Comparison of ENCODE assay signal across 9 cellular contexts in genomic region chr1:26280333-26281042, GRCh38. TPM values are rescaled to one million over a fixed set of nuclear protein-coding genes. Genes with fewer than 3 reads are reported as not detected.
A peak's percentile ranks its signal among the peaks of the same experiment; 100 is the strongest.
DNase-seq lines count a peak whose midpoint lies in the region; ATAC-seq, FAIRE-seq and TF ChIP-seq lines count a peak whose summit lies in the region.
"Had no signal": no experiment of that assay in that cellular context is flagged by ENCODE, and none has a peak within 500 bp of the region (broad histone marks: within the 10 kb centered on the region; RNA-seq: fewer than 3 reads in every experiment).

No MANE protein-coding gene starts in this region.

- ATAC-seq in Right ventricle myocardium inferior = no peak
- ATAC-seq in left ventricle myocardium superior = no peak

- H3K9ac ChIP-seq in duodenal mucosa (ENCODE audit: low read depth in 1 of 2, low read length in 2 of 2) (peak overlapping the region; percentile 82 to 83), muscle layer of colon (ENCODE audit: low read length) (no peak overlapping the region)

- TF ChIP-seq CTCF in RWPE1 (conservative IDR thresholded peaks at IDR 0.05; ENCODE audit: low read depth) (no peak), D721Med (IDR thresholded peaks at IDR 0.05; ENCODE audit: insufficient read depth, missing control alignments) (no peak)

- CTCF ChIA-PET in RWPE1 (lab: Yijun Ruan, JAX) = interaction anchor here (0.6 to 1.7 kb wide), 3 partner anchors 46 to 75 kb away, joined by 3 to 6 read pairs (median 4); partner anchors contain the start of gene CEP85

- POLR2A ChIA-PET in RWPE1 (lab: Yijun Ruan, JAX; ENCODE audit: low non-redundant PET) = no interaction called here

- DNase-seq in Right ventricle myocardium inferior (ENCODE audit: missing footprints) (peak; percentile 52), left ventricle myocardium superior (no peak), RWPE1 (ENCODE audit: low spot score) (peak; percentile 76), cerebellar nuclear complex (lab: John Stamatoyannopoulos, UW) (no peak), NCI-H1105 treated with DMSO at 0.1 percent for 48 hours (lab: John Stamatoyannopoulos, UW) (no peak), D721Med (ENCODE audit: insufficient read length, low spot score) (no peak)

- peak overlapping the region; percentile 74 to 75 for H3K4me3 ChIP-seq in duodenal mucosa (ENCODE audit: low read depth in 1 of 2, low read length in 2 of 2)
- H3K4me3 ChIP-seq in muscle layer of colon (ENCODE audit: low read depth in 1 of 2, low read length in 2 of 2) = peak overlapping the region; percentile 62 to 80

- intact Hi-C loops in Right ventricle myocardium inferior (cut with DNase I) = no loop called here
- intact Hi-C loops in left ventricle myocardium superior (cut with micrococcal nuclease) = no loop called here

- H3K27me3 ChIP-seq in duodenal mucosa (ENCODE audit: control insufficient read depth in 1 of 2, insufficient read depth in 2 of 2, low read length in 2 of 2) (no peaks in the 10 kb centered on the region), muscle layer of colon (ENCODE audit: control insufficient read depth in 1 of 2, insufficient read depth in 2 of 2, low read length in 2 of 2) (no peaks in the 10 kb centered on the region)

- H3K9me3 ChIP-seq in duodenal mucosa (ENCODE audit: control insufficient read depth in 1 of 2, low read length in 2 of 2) (no peaks in the 10 kb centered on the region), muscle layer of colon (ENCODE audit: low read length) (no peaks in the 10 kb centered on the region)

- H3K4me1 ChIP-seq in duodenal mucosa (ENCODE audit: control insufficient read depth in 1 of 2, insufficient read depth in 2 of 2, low read length in 2 of 2) (peaks cover 59 to 74% of the 10 kb centered on the region in 2 donors), muscle layer of colon (ENCODE audit: insufficient read depth, low read length) (peaks cover 62% of the 10 kb centered on the region)

- H3K36me3 ChIP-seq in duodenal mucosa (ENCODE audit: control insufficient read depth in 1 of 2, insufficient read depth in 2 of 2, low read length in 2 of 2) = peaks cover 0 to 9% of the 10 kb centered on the region in 2 donors
- H3K36me3 ChIP-seq in muscle layer of colon (ENCODE audit: insufficient read depth, low read length) = peaks cover 6% of the 10 kb centered on the region

- FAIRE-seq in D721Med (lab: Jason Lieb, UNC) = no peak

- H3K27ac ChIP-seq in RWPE1 = peak overlapping the region; percentile 99
- peak overlapping the region; percentile 83 for H3K27ac ChIP-seq in duodenal mucosa (ENCODE audit: low read depth, low read length)
- H3K27ac ChIP-seq in muscle layer of colon (ENCODE audit: low read depth, low read length) = peak overlapping the region; percentile 85

RNA-seq across cellular contexts. Expression of gene SH3BGRL3, which starts 0.6 kb away (rescaled TPM):
- 50.5 TPM for total RNA-seq in Right ventricle myocardium inferior
- 34.7 TPM for total RNA-seq in left ventricle myocardium superior

RNA-seq across cellular contexts. Expression of gene UBXN11, which starts 25.9 kb away (rescaled TPM):
- 9.5 TPM for total RNA-seq in Right ventricle myocardium inferior
- 9.7 TPM for total RNA-seq in left ventricle myocardium superior

RNA-seq across cellular contexts. Expression of gene CD52, which starts 37.3 kb away (rescaled TPM):
- total RNA-seq in Right ventricle myocardium inferior (6.5 TPM), left ventricle myocardium superior (6.3 TPM)
- total RNA-seq: glomerular endothelial cell had no signal

RNA-seq across cellular contexts. Expression of gene CEP85, which starts 46.5 kb away (rescaled TPM):
- total RNA-seq in Right ventricle myocardium inferior (73.6 TPM), left ventricle myocardium superior (91.1 TPM)

Comparison
In these comparisons a context has a peak if more than half of its experiments do, and no peak if none do; other contexts are left out.
1. DNase-seq: peak in Right ventricle myocardium inferior (single experiment) and RWPE1 (single experiment); none in left ventricle myocardium superior (single experiment), cerebellar nuclear complex (0 of 2), NCI-H1105 treated with DMSO at 0.1 percent for 48 hours (single experiment) and D721Med (single experiment).
2. Peak in every context shown above with its lines, with median percentiles within 50 percentile points of each other: H3K27ac ChIP-seq.